31 cellular contexts compared by ENCODE assay signal in genomic region chr16:889586-889985, GRCh38.
"Had no signal": no experiment of that assay in that cellular context is flagged by ENCODE, and none has a peak within 500 bp of the region (broad histone marks: within the 10 kb centered on the region; RNA-seq: fewer than 3 reads in every experiment).

No MANE protein-coding gene starts in this region.

- H3K27ac Mint-ChIP-seq: activated CD4-positive, alpha-beta memory T cell treated with anti-CD3 and anti-CD28 coated beads, Interleukin-2, amount 10 ng/mL, durations not matched to agents 7 days and 5 days; activated CD8-positive, alpha-beta memory T cell treated with anti-CD3 and anti-CD28 coated beads, Interleukin-2, amount 10 ng/mL, durations not matched to agents 7 days and 5 days; activated naive CD4-positive, alpha-beta T cell treated with anti-CD3 and anti-CD28 coated beads, Interleukin-2, amount 10 ng/mL, durations not matched to agents 7 days and 5 days; activated naive CD8-positive, alpha-beta T cell; activated naive CD8-positive, alpha-beta T cell treated with anti-CD3 and anti-CD28 coated beads, Interleukin-2, amount 50 U/mL, for 24 hours; brain; T-cell had no signal

- H3K36me3 Mint-ChIP-seq: activated CD8-positive, alpha-beta memory T cell treated with anti-CD3 and anti-CD28 coated beads, Interleukin-2, amount 10 ng/mL, durations not matched to agents 7 days and 5 days; activated naive CD4-positive, alpha-beta T cell treated with anti-CD3 and anti-CD28 coated beads, Interleukin-2, amount 10 ng/mL, durations not matched to agents 7 days and 5 days; activated naive CD8-positive, alpha-beta T cell had no signal

- H3K27me3 Mint-ChIP-seq: activated CD4-positive, alpha-beta memory T cell treated with anti-CD3 and anti-CD28 coated beads, Interleukin-2, amount 10 ng/mL, durations not matched to agents 7 days and 5 days; activated CD8-positive, alpha-beta memory T cell treated with anti-CD3 and anti-CD28 coated beads, Interleukin-2, amount 10 ng/mL, durations not matched to agents 7 days and 5 days; activated naive CD4-positive, alpha-beta T cell treated with anti-CD3 and anti-CD28 coated beads, Interleukin-2, amount 10 ng/mL, durations not matched to agents 7 days and 5 days; activated naive CD8-positive, alpha-beta T cell; activated naive CD8-positive, alpha-beta T cell treated with anti-CD3 and anti-CD28 coated beads, Interleukin-2, amount 50 U/mL, for 24 hours; brain; T-cell had no signal

- H3K27ac ChIP-seq: VCaP had no signal

- H3K4me3 Mint-ChIP-seq: activated CD4-positive, alpha-beta memory T cell treated with anti-CD3 and anti-CD28 coated beads, Interleukin-2, amount 10 ng/mL, durations not matched to agents 7 days and 5 days; activated CD8-positive, alpha-beta memory T cell treated with anti-CD3 and anti-CD28 coated beads, Interleukin-2, amount 10 ng/mL, durations not matched to agents 7 days and 5 days; activated naive CD4-positive, alpha-beta T cell treated with anti-CD3 and anti-CD28 coated beads, Interleukin-2, amount 10 ng/mL, durations not matched to agents 7 days and 5 days; activated naive CD8-positive, alpha-beta T cell; activated naive CD8-positive, alpha-beta T cell treated with anti-CD3 and anti-CD28 coated beads, Interleukin-2, amount 50 U/mL, for 24 hours; brain; T-cell had no signal

- DNase-seq: activated CD4-positive, alpha-beta memory T cell treated with anti-CD3 and anti-CD28 coated beads, Interleukin-2, amount 10 ng/mL, durations not matched to agents 7 days and 5 days; activated CD4-positive, alpha-beta T cell treated with anti-CD3 and anti-CD28 coated beads for 1 hour; activated CD4-positive, alpha-beta T cell treated with anti-CD3 and anti-CD28 coated beads for 48 hours; activated CD4-positive, CD25-positive, alpha-beta regulatory T cell; activated CD8-positive, alpha-beta memory T cell treated with anti-CD3 and anti-CD28 coated beads for 24 hours; activated CD8-positive, alpha-beta memory T cell treated with anti-CD3 and anti-CD28 coated beads, Interleukin-2, amount 10 ng/mL, durations not matched to agents 7 days and 5 days; activated CD8-positive, alpha-beta memory T cell treated with anti-CD3 and anti-CD28 coated beads, Interleukin-2, amount 50 U/mL, for 48 hours; activated effector memory CD4-positive, alpha-beta T cell treated with Interleukin-2 at 50 U/mL for 16 hours; activated naive CD4-positive, alpha-beta T cell treated with anti-CD3 and anti-CD28 coated beads, Interleukin-2, amount 10 ng/mL, durations not matched to agents 7 days and 5 days; activated naive CD8-positive, alpha-beta T cell treated with anti-CD3 and anti-CD28 coated beads, Interleukin-2, amount 50 U/mL, for 24 hours; activated T-cell treated with anti-CD3 and anti-CD28 coated beads, Interleukin-2, amount 50 U/mL, for 48 hours; Karpas-422; MM.1S; MV-4-11; NCI-H1092; NCI-H1436 treated with DMSO at 0.1 percent for 48 hours; NCI-H1694 treated with DMSO at 0.1 percent for 48 hours; NCI-H2029; NCI-H345; NCI-H524 treated with DMSO at 0.1 percent for 48 hours; SIG-M5; T-cell; T-helper 2 cell; T-helper 9 cell had no signal

- ATAC-seq: activated CD8-positive, alpha-beta memory T cell treated with anti-CD3 and anti-CD28 coated beads, Interleukin-2, amount 10 ng/mL, durations not matched to agents 7 days and 5 days; activated naive CD8-positive, alpha-beta T cell treated with anti-CD3 and anti-CD28 coated beads, Interleukin-2, amount 50 U/mL, for 24 hours; Panc1; SK-N-SH treated with all-trans-retinoic acid at 6 μM for 48 hours; T-cell had no signal

- H3K4me3 ChIP-seq: K562 had no signal

- FAIRE-seq: bronchial epithelial cell, K562 had no signal

- H3K9me3 Mint-ChIP-seq: activated CD4-positive, alpha-beta memory T cell treated with anti-CD3 and anti-CD28 coated beads, Interleukin-2, amount 10 ng/mL, durations not matched to agents 7 days and 5 days; activated naive CD4-positive, alpha-beta T cell treated with anti-CD3 and anti-CD28 coated beads, Interleukin-2, amount 10 ng/mL, durations not matched to agents 7 days and 5 days; activated naive CD8-positive, alpha-beta T cell treated with anti-CD3 and anti-CD28 coated beads, Interleukin-2, amount 50 U/mL, for 24 hours; T-cell had no signal

- H3K4me1 Mint-ChIP-seq: activated CD4-positive, alpha-beta memory T cell treated with anti-CD3 and anti-CD28 coated beads, Interleukin-2, amount 10 ng/mL, durations not matched to agents 7 days and 5 days; activated CD8-positive, alpha-beta memory T cell treated with anti-CD3 and anti-CD28 coated beads, Interleukin-2, amount 10 ng/mL, durations not matched to agents 7 days and 5 days; activated naive CD4-positive, alpha-beta T cell treated with anti-CD3 and anti-CD28 coated beads, Interleukin-2, amount 10 ng/mL, durations not matched to agents 7 days and 5 days; activated naive CD8-positive, alpha-beta T cell treated with anti-CD3 and anti-CD28 coated beads, Interleukin-2, amount 50 U/mL, for 24 hours; T-cell had no signal
